ENCODE assay signal across 8 cellular contexts in the genomic region with DNA sequence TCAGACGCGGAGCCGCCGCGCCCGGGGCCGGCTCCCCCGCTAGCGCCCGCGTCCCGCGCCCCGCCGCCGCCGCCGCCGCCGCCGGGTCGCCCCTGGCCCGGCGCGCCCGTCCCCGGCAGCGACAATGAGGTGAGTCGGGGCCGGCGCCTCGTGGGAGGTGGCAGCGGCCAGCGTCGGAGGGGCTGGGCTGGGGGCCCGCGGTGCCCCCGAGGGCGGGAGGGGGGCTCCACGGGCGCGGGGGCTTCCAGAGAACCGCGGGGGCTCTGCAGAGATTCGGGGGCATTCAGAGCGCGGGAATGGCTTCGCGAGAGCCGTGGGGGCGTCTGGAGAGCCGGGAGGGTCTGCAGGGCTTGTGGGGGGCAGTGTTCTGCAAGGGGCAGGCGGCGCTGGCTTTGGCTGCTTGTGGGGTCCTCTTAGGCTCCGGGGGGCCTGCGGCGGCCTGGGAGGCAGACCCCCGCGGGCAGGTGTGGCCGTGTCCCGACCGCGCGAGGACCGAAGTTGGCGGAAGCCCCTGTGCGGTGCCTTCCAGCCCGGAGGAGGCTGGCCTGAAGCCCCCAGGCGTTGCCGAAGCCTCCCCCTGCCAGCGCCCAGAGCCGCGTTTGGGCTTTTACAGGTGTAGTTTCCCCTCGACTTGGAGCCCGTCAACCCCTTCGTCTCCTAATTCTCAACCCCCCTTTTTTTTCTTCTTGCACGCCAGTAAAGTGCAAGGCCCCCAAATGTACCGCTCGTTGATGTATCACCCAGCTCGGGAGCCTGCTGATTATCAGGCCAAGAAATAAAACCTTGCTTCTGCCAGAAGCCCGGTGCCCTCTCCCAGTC.
DNase-seq lines count a peak whose midpoint lies in the region; ATAC-seq and TF ChIP-seq lines count a peak whose summit lies in the region.

No MANE protein-coding gene starts in this region.

- no peaks in the 10 kb centered on the region for H3F3A ChIP-seq in PC-3 (ENCODE audit: low read length, unreplicated experiment)

- H4K8ac ChIP-seq in mesenchymal stem cell (ENCODE audit: low read length) = peak overlapping the region; percentile 48

- H2AFZ ChIP-seq in PC-3 (ENCODE audit: low read length) = peak overlapping the region; percentile 76
- H2AFZ ChIP-seq in mesenchymal stem cell (ENCODE audit: low read depth, low read length) = peak overlapping the region; percentile 74

- peaks cover 7% of the 10 kb centered on the region; the same call in 1 of the 2 replicates for H3K36me3 ChIP-seq in PC-3 (ENCODE audit: low read depth, low read length)
- no peaks in the 10 kb centered on the region for H3K36me3 ChIP-seq in mesenchymal stem cell (ENCODE audit: control insufficient read depth in 1 of 2, insufficient read depth in 2 of 2, low read depth in 1 of 2, low read length in 2 of 2)
- no peaks in the 10 kb centered on the region for H3K36me3 ChIP-seq in thoracic aorta

- H3K23ac ChIP-seq in mesenchymal stem cell (ENCODE audit: low read length in 2 of 2) = peak overlapping the region in 1 of 2 experiments; percentile 98

- H3K4me2 ChIP-seq in PC-3 (ENCODE audit: low read length) = peak overlapping the region; percentile 82
- peak overlapping the region; percentile 92 for H3K4me2 ChIP-seq in mesenchymal stem cell (ENCODE audit: low read length, poor library complexity, severe bottlenecking)

- H2AK5ac ChIP-seq in mesenchymal stem cell (ENCODE audit: low read length, severe bottlenecking) = no peak overlapping the region

- H3K14ac ChIP-seq in mesenchymal stem cell (ENCODE audit: low read length in 2 of 2) = no peak overlapping the region

- BruUV-seq in PC-3 (replicated peaks; lab: Mats Ljungman, UMichigan) = no TSS peak

- peak overlapping the region; percentile 9 to 80 for H3K18ac ChIP-seq in mesenchymal stem cell (ENCODE audit: low read depth in 1 of 2, low read length in 2 of 2)

- CTCF ChIA-PET in PC-3 (lab: Charles Lee) = no interaction called here

- no peak overlapping the region for H2BK12ac ChIP-seq in mesenchymal stem cell (ENCODE audit: low read length in 2 of 2)

- TF ChIP-seq POLR2A in GM18505 (IDR thresholded peaks at IDR 0.05; ENCODE audit: borderline replicate concordance, extremely low read depth, insufficient read depth, insufficient read length) = no peak

- H3K4ac ChIP-seq in mesenchymal stem cell (ENCODE audit: low read depth in 1 of 2, low read length in 2 of 2) = no peak overlapping the region

- ATAC-seq in GM18505 (IDR thresholded peaks at IDR 0.05; ENCODE audit: unreplicated experiment) (peak; percentile 31), HG02870 (IDR thresholded peaks at IDR 0.05; ENCODE audit: unreplicated experiment) (peak; percentile 28), PC-3 (peak; percentile 46), thoracic aorta (ENCODE audit: insufficient number of reproducible peaks, low FRiP score, low read depth) (peak; percentile 25)

- under 1% methylated on average over 74 of the region's 81 CpGs for WGBS in mesenchymal stem cell

- no peak for TF ChIP-seq CTCF in PC-3 (conservative IDR thresholded peaks at IDR 0.05; ENCODE audit: low read depth, low read length)
- TF ChIP-seq CTCF in thoracic aorta (IDR thresholded peaks at IDR 0.05) = no peak

- intact Hi-C loops in PC-3 (cut with micrococcal nuclease) = no loop called here

- H2BK120ac ChIP-seq in mesenchymal stem cell (ENCODE audit: low read depth, low read length) = peak overlapping the region; percentile 76

- no peaks in the 10 kb centered on the region for H4K20me1 ChIP-seq in PC-3 (ENCODE audit: low read length)

- H3K4me3 ChIP-seq in PC-3 (ENCODE audit: low read length) (peak overlapping the region; percentile 79), mesenchymal stem cell (ENCODE audit: insufficient read depth in 1 of 2, low read depth in 1 of 2, low read length in 2 of 2) (peak overlapping the region; percentile 78 to 89), thoracic aorta (peak overlapping the region; percentile 94)

- H3K79me1 ChIP-seq in mesenchymal stem cell (replicated peaks; ENCODE audit: low read length, poor library complexity, severe bottlenecking) = peaks cover 12% of the 10 kb centered on the region

- H3K79me2 ChIP-seq in PC-3 (ENCODE audit: low read length) = peaks cover 46% of the 10 kb centered on the region

- H3K9ac ChIP-seq in PC-3 (ENCODE audit: low read length) (peak overlapping the region; percentile 56; the same call in 1 of the 2 replicates), mesenchymal stem cell (ENCODE audit: low read length) (peak overlapping the region; percentile 87)

- H3K9me3 ChIP-seq in PC-3 (ENCODE audit: low read length) = 0 out of 2 replicates have a peak, but pooled peaks cover 6% of the 10 kb centered on the region
- peaks cover 14% of the 10 kb centered on the region for H3K9me3 ChIP-seq in mesenchymal stem cell (ENCODE audit: control insufficient read depth, low read length)
- H3K9me3 ChIP-seq in thoracic aorta = no peaks in the 10 kb centered on the region

- H2BK5ac ChIP-seq in mesenchymal stem cell (ENCODE audit: low read depth, low read length, poor library complexity, severe bottlenecking) = no peak overlapping the region

- H3K27me3 ChIP-seq in PC-3 (ENCODE audit: low read length) (no peaks in the 10 kb centered on the region), mesenchymal stem cell (ENCODE audit: control insufficient read depth in 1 of 2, insufficient read depth in 1 of 2, low read length in 2 of 2) (no peaks in the 10 kb centered on the region), thoracic aorta (replicated peaks; ENCODE audit: insufficient read depth) (no peaks in the 10 kb centered on the region)

- POLR2A ChIA-PET in PC-3 (lab: Charles Lee; ENCODE audit: unreplicated experiment) = no interaction called here

- H3K4me1 ChIP-seq in PC-3 (ENCODE audit: insufficient read depth, low read length) (peaks cover 3% of the 10 kb centered on the region; the same call in 1 of the 2 replicates), mesenchymal stem cell (ENCODE audit: control insufficient read depth, insufficient read depth, low read depth, low read length) (peaks cover 23% of the 10 kb centered on the region), thoracic aorta (ENCODE audit: control insufficient read depth in 1 of 2, low read depth in 2 of 2) (peaks cover 0 to 14% of the 10 kb centered on the region in 2 donors)

- no peaks in the 10 kb centered on the region for H3K9me2 ChIP-seq in PC-3 (replicated peaks; ENCODE audit: low read length)

- H3K27ac ChIP-seq in PC-3 (ENCODE audit: low read length) = no peak overlapping the region
- H3K27ac ChIP-seq in mesenchymal stem cell (ENCODE audit: low read length, poor library complexity, severe bottlenecking) = no peak overlapping the region
- peak overlapping the region in 1 of 2 donors; percentile 29 for H3K27ac ChIP-seq in thoracic aorta

- H4K91ac ChIP-seq in mesenchymal stem cell (ENCODE audit: low read length) = no peak overlapping the region

- peak overlapping the region; percentile 97 for H2BK15ac ChIP-seq in mesenchymal stem cell (ENCODE audit: low read depth, poor library complexity, severe bottlenecking)

- DNase-seq in PC-3 = no peak
- DNase-seq in central memory CD4-positive, alpha-beta T cell = peak; percentile 9
- DNase-seq in mesenchymal stem cell = peak; percentile 19
- no peak for DNase-seq in thoracic aorta (ENCODE audit: low spot score)
- no peak for DNase-seq in COLO829 (ENCODE audit: low spot score)
- no peak for DNase-seq in 8988T

Comparison
In these comparisons a context has a peak if more than half of its experiments do, and no peak if none do; other contexts are left out.
1. DNase-seq: peak in central memory CD4-positive, alpha-beta T cell (single experiment) and mesenchymal stem cell (single experiment); none in PC-3 (single experiment), thoracic aorta (single experiment), COLO829 (single experiment) and 8988T (single experiment).
2. Peak in every context shown above with its lines, with median percentiles within 50 percentile points of each other: ATAC-seq and H3K4me3 ChIP-seq.